ENCODE assay signal across 22 cellular contexts in genomic region chr17:78600181-78600651, GRCh38. TPM values are rescaled to one million over a fixed set of nuclear protein-coding genes. Genes with fewer than 3 reads are reported as not detected.
DNase-seq lines count a peak whose midpoint lies in the region; ATAC-seq, FAIRE-seq and TF ChIP-seq lines count a peak whose summit lies in the region.
"Had no signal": no experiment of that assay in that cellular context is flagged by ENCODE, and none has a peak within 500 bp of the region (broad histone marks: within the 10 kb centered on the region; RNA-seq: fewer than 3 reads in every experiment).

No MANE protein-coding gene starts in this region.

- TF ChIP-seq POLR2A in K562 (conservative IDR thresholded peaks at IDR 0.05): no peak

- intact Hi-C loops in K562 (cut with micrococcal nuclease): no loop called here

- H3K9ac ChIP-seq in K562 (ENCODE audit: insufficient read depth in 1 of 2, low read depth in 2 of 2, low read length in 2 of 2): peak overlapping the region in 1 of 2 experiments; percentile 35; a peak in 1 of 4 replicates

- H3K9me3 ChIP-seq in K562 (replicated peaks; ENCODE audit: control insufficient read depth, insufficient read depth, low read depth, low read length): no peaks in the 10 kb centered on the region
- H3K9me3 ChIP-seq: gastrocnemius medialis, ovary, upper lobe of left lung had no signal

- WGBS in K562 (ENCODE audit: insufficient coverage, low coverage, missing lambda C conversion rate): 11% methylated on average over 9 of the region's 9 CpGs

- peaks cover 2% of the 10 kb centered on the region for H3K27me3 Mint-ChIP-seq in T-helper 2 cell treated with Interferon-gamma antibody and Interleukin-4, amounts not matched to agents 5 μg/mL and 100 μg/mL, for 36 hours (ENCODE audit: low read depth)

- peaks cover 12% of the 10 kb centered on the region for H3K4me1 Mint-ChIP-seq in T-helper 2 cell treated with Interferon-gamma antibody and Interleukin-4, amounts not matched to agents 5 μg/mL and 100 μg/mL, for 36 hours (ENCODE audit: low read depth)
- H3K4me1 Mint-ChIP-seq: stimulated activated naive B cell treated with anti-CD40 and anti-IgM and Interleukin-4, amounts not matched to agents 10 μg/mL and 1 μg/mL and 100 μg/mL, for 72 hours; T-cell had no signal

- no peak overlapping the region for H2AFZ ChIP-seq in K562 (ENCODE audit: low read depth, low read length)

- H3K4me1 ChIP-seq in K562 (replicated peaks in 1 of 2; ENCODE audit: control insufficient read depth in 2 of 2, insufficient read depth in 2 of 2, low read length in 2 of 2): no peaks in the 10 kb centered on the region; a peak in 2 of 5 replicates
- H3K4me1 ChIP-seq: gastrocnemius medialis had no signal

- peak; percentile 31 for FAIRE-seq in HTR-8/SVneo (lab: Jason Lieb, UNC)
- FAIRE-seq in K562 (lab: Jason Lieb, UNC): no peak
- FAIRE-seq: small intestine had no signal

- POLR2A ChIA-PET in K562 (lab: Yijun Ruan, JAX): interaction anchor here (0.9 kb wide), 1 partner anchor 15 kb away, joined by 3 read pairs; no protein-coding TSS in a partner anchor

- no peaks in the 10 kb centered on the region for H3K79me2 ChIP-seq in K562 (ENCODE audit: control insufficient read depth, insufficient read depth, low read length)

- peaks cover 5% of the 10 kb centered on the region; the same call in 1 of the 2 replicates for H4K20me1 ChIP-seq in K562 (replicated peaks; ENCODE audit: control insufficient read depth, insufficient read depth, low read length)

- no peak overlapping the region for H3K27ac Mint-ChIP-seq in T-helper 2 cell treated with Interferon-gamma antibody and Interleukin-4, amounts not matched to agents 5 μg/mL and 100 μg/mL, for 36 hours
- H3K27ac Mint-ChIP-seq: stimulated activated naive B cell treated with anti-CD40 and anti-IgM and Interleukin-4, amounts not matched to agents 10 μg/mL and 1 μg/mL and 100 μg/mL, for 72 hours; T-cell had no signal

- no peaks in the 10 kb centered on the region for H3K36me3 ChIP-seq in K562 (ENCODE audit: control insufficient read depth, insufficient read depth, low read length)
- no peaks in the 10 kb centered on the region for H3K36me3 ChIP-seq in kidney epithelial cell (ENCODE audit: control insufficient read depth, insufficient read depth, low read length)
- H3K36me3 ChIP-seq: brain microvascular endothelial cell, gastrocnemius medialis, ovary, upper lobe of left lung had no signal

- no peak for TF ChIP-seq RAD21 in K562 (CRISPR knock-in tag; conservative IDR thresholded peaks at IDR 0.05 in 1 of 2, IDR thresholded peaks at IDR 0.05 in 1 of 2)

- no peak for TF ChIP-seq EP300 in K562 (IDR thresholded peaks at IDR 0.05; ENCODE audit: low read length)

- no peak overlapping the region for H3K27ac ChIP-seq in K562 (ENCODE audit: extremely low read depth, low read depth, low read length)
- H3K27ac ChIP-seq: brain microvascular endothelial cell, gastrocnemius medialis, ovary, upper lobe of left lung had no signal

- DNase-seq in AG10803 (ENCODE audit: low read depth): peak; percentile 37
- DNase-seq in HTR-8/SVneo (ENCODE audit: insufficient read length, low spot score): no peak
- DNase-seq in K562 (ENCODE audit: extremely low read depth in 1 of 4, low spot score in 3 of 4): peak in 1 of 4 experiments; percentile 10
- DNase-seq in kidney epithelial cell (ENCODE audit: low read depth): peak; percentile 31
- DNase-seq in NCI-H2227 treated with DMSO at 0.1 percent for 48 hours (lab: John Stamatoyannopoulos, UW): no peak
- no peak for DNase-seq in T-helper 2 cell treated with Interferon-gamma antibody and Interleukin-4, amounts not matched to agents 5 μg/mL and 100 μg/mL, for 36 hours (ENCODE audit: low spot score)
- DNase-seq: activated CD4-positive, CD25-positive, alpha-beta regulatory T cell; activated gamma-delta T cell treated with Interleukin-2 at 50 U/mL for 16 hours; brain microvascular endothelial cell; DMS79; effector CD4-positive, alpha-beta T cell; gastrocnemius medialis; H7; NCI-H1105 treated with DMSO at 0.1 percent for 48 hours; ovary; small intestine; stimulated activated naive B cell treated with anti-CD40 and anti-IgM and Interleukin-4, amounts not matched to agents 10 μg/mL and 1 μg/mL and 100 μg/mL, for 72 hours; T-cell; upper lobe of left lung had no signal

- no TSS peak for BruUV-seq in K562 (replicated peaks; lab: Mats Ljungman, UMichigan)

- no peaks in the 10 kb centered on the region for H3K36me3 Mint-ChIP-seq in T-helper 2 cell treated with Interferon-gamma antibody and Interleukin-4, amounts not matched to agents 5 μg/mL and 100 μg/mL, for 36 hours (ENCODE audit: low read depth)
- H3K36me3 Mint-ChIP-seq: stimulated activated naive B cell treated with anti-CD40 and anti-IgM and Interleukin-4, amounts not matched to agents 10 μg/mL and 1 μg/mL and 100 μg/mL, for 72 hours; T-cell had no signal

- H3K4me3 ChIP-seq in AG10803 (ENCODE audit: low read length) (no peak overlapping the region), K562 (no peak overlapping the region), kidney epithelial cell (ENCODE audit: low read depth, low read length) (no peak overlapping the region)
- H3K4me3 ChIP-seq: gastrocnemius medialis, ovary, upper lobe of left lung had no signal

- no peak overlapping the region for H3K4me2 ChIP-seq in K562 (ENCODE audit: insufficient read depth, low read length)

- no peaks in the 10 kb centered on the region for H3K9me1 ChIP-seq in K562 (ENCODE audit: control insufficient read depth, insufficient read depth, low read length)

- ATAC-seq in K562: no peak; the same call in 1 of the 3 replicates
- ATAC-seq in GM19351 (IDR thresholded peaks at IDR 0.05; ENCODE audit: unreplicated experiment): no peak
- no peak for ATAC-seq in HG03159 (IDR thresholded peaks at IDR 0.05; ENCODE audit: unreplicated experiment)
- ATAC-seq: stimulated activated naive B cell treated with anti-CD40 and anti-IgM and Interleukin-4, amounts not matched to agents 10 μg/mL and 1 μg/mL and 100 μg/mL, for 72 hours; T-cell had no signal

- H3K27me3 ChIP-seq in K562 (ENCODE audit: control insufficient read depth in 2 of 2, insufficient read depth in 2 of 2, low read length in 2 of 2) (peaks cover 15 to 39% of the 10 kb centered on the region in 2 experiments; a peak in 3 of 5 replicates), kidney epithelial cell (ENCODE audit: control insufficient read depth, insufficient read depth, low read length) (no peaks in the 10 kb centered on the region)
- H3K27me3 ChIP-seq: brain microvascular endothelial cell, gastrocnemius medialis, ovary, upper lobe of left lung had no signal

- CTCF ChIA-PET in K562 (lab: Yijun Ruan, JAX; ENCODE audit: low intra/inter-chr PET ratio): no interaction called here

- in situ Hi-C loops in K562 (cut with MboI): no loop called here

- H3K4me3 Mint-ChIP-seq in T-helper 2 cell treated with Interferon-gamma antibody and Interleukin-4, amounts not matched to agents 5 μg/mL and 100 μg/mL, for 36 hours: no peak overlapping the region
- H3K4me3 Mint-ChIP-seq: stimulated activated naive B cell treated with anti-CD40 and anti-IgM and Interleukin-4, amounts not matched to agents 10 μg/mL and 1 μg/mL and 100 μg/mL, for 72 hours; T-cell had no signal

- TF ChIP-seq CTCF in AG10803 (conservative IDR thresholded peaks at IDR 0.05; ENCODE audit: low read length) (no peak), K562 (IDR thresholded peaks at IDR 0.05 in 2 of 3, conservative IDR thresholded peaks at IDR 0.05 in 1 of 3; ENCODE audit: insufficient read depth in 2 of 3, low read depth in 1 of 3, low read length in 3 of 3) (no peak), kidney epithelial cell (IDR thresholded peaks at IDR 0.05; ENCODE audit: insufficient read depth, low read length, poor library complexity, severe bottlenecking) (no peak)

- no peaks in the 10 kb centered on the region for H3K9me3 Mint-ChIP-seq in T-helper 2 cell treated with Interferon-gamma antibody and Interleukin-4, amounts not matched to agents 5 μg/mL and 100 μg/mL, for 36 hours
- H3K9me3 Mint-ChIP-seq: stimulated activated naive B cell treated with anti-CD40 and anti-IgM and Interleukin-4, amounts not matched to agents 10 μg/mL and 1 μg/mL and 100 μg/mL, for 72 hours; T-cell had no signal

TF ChIP-seq in K562, 482 proteins besides CTCF, POLR2A, EP300 and RAD21 (continues in another document):
- TF ChIP-seq SMARCE1 (IDR thresholded peaks at IDR 0.05): no peak
- TF ChIP-seq NRF1 (conservative IDR thresholded peaks at IDR 0.05 in 1 of 2, IDR thresholded peaks at IDR 0.05 in 1 of 2): peak; percentile 22 to 45; a peak in 2 of 4 replicates
- 0 out of 2 replicates have a peak, but pooled peaks have one; percentile 41 for TF ChIP-seq JUN (IDR thresholded peaks at IDR 0.05; ENCODE audit: borderline replicate concordance, low read depth, low read length)
- TF ChIP-seq JUN (CRISPR knock-in tag; IDR thresholded peaks at IDR 0.05; ENCODE audit: borderline replicate concordance): no peak
- TF ChIP-seq ATF7 (IDR thresholded peaks at IDR 0.05): 0 out of 2 replicates have a peak, but pooled peaks have one; percentile 15

RNA-seq across cellular contexts. Expression of gene DNAH17, which starts 23.0 kb away (rescaled TPM):
- not detected in 2 replicates for total RNA-seq in K562 (2011; cell fraction: chromatin; rRNA removed; ENCODE audit: low replicate concordance)
- total RNA-seq in K562 (2011; cell fraction: nucleolus; rRNA removed): not detected in 2 replicates
- total RNA-seq in K562 (2011; cell fraction: nucleoplasm; rRNA removed): 0.15 TPM in 1 of 2 replicates, not detected in the other
- under 0.01 TPM in 1 of 2 replicates, not detected in the other for total RNA-seq in K562 (2014; rRNA removed)
- total RNA-seq in K562 (2014; rRNA removed; fragmentation: Illumina TruSeq; extraction: Trizol): not detected in 2 replicates
- not detected in 2 replicates for total RNA-seq in K562 (2015; rRNA removed; fragmentation: Illumina TruSeq; extraction: Trizol)
- total RNA-seq in K562 (2021): not detected in 2 replicates
- not detected in 2 replicates for polyA plus RNA-seq in K562 (2011; rRNA removed)
- polyA plus RNA-seq in K562 (2011; cell fraction: cytosol; rRNA removed): not detected in 2 replicates
- 0.03 TPM in 1 of 2 replicates, not detected in the other for polyA plus RNA-seq in K562 (2011; cell fraction: nucleus; rRNA removed)
- 0.27 and 0.65 TPM in 2 replicates for polyA plus RNA-seq in K562 (2012)
- polyA plus RNA-seq in K562 (2014; fragmentation: Illumina TruSeq; extraction: Trizol): not detected in 2 replicates
- under 1 TPM; 0.04 to 0.06 TPM for polyA plus RNA-seq in K562 (2014; fragmentation: Nextera tagmentation; extraction: Ambion mirVana)
- 0.01 TPM in 1 of 2 replicates, not detected in the other for polyA plus RNA-seq in K562 (2014; rRNA removed)
- polyA minus RNA-seq in K562 (2011; rRNA and poly(A)+ RNA removed): not detected in 2 replicates
- not detected in 2 replicates for polyA minus RNA-seq in K562 (2011; cell fraction: cytosol; rRNA and poly(A)+ RNA removed)
- not detected in 2 replicates for polyA minus RNA-seq in K562 (2011; cell fraction: nucleus; rRNA and poly(A)+ RNA removed)
- 0.25 and 1.8 TPM in 2 replicates for total RNA-seq in kidney epithelial cell
- polyA plus RNA-seq: BJ had no signal

Comparison
In these comparisons a context has a peak if more than half of its experiments do, and no peak if none do; other contexts are left out.
1. DNase-seq: peak in AG10803 (single experiment) and kidney epithelial cell (single experiment); none in HTR-8/SVneo (single experiment), NCI-H2227 treated with DMSO at 0.1 percent for 48 hours (single experiment) and T-helper 2 cell treated with Interferon-gamma antibody and Interleukin-4, amounts not matched to agents 5 μg/mL and 100 μg/mL, for 36 hours (single experiment).